ENCODE assay signal across 1 cellular context in the genomic region with DNA sequence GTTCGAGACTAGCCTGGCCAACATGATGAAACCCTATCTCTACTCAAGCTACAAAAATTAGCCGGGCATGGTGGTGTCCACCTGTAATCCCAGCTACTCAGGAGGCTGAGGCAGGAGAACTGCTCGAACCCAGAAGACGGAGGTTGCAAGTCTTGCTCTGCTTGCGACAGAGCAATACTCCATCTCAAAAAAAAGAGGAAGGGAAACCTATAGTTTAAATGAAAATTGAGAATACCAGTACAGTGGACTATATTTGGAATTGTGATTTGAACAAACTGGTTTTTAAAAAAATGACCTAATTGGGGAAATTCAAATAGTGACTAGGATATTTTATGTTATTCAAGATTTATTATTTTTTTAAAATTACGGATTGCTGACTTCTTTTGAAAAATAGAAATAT.
TF ChIP-seq lines count a peak whose summit lies in the region.

No MANE protein-coding gene starts in this region.

TF ChIP-seq in GM12878, 131 proteins besides CTCF, POLR2A, EP300 and RAD21:
- TF ChIP-seq, protein P1, sequence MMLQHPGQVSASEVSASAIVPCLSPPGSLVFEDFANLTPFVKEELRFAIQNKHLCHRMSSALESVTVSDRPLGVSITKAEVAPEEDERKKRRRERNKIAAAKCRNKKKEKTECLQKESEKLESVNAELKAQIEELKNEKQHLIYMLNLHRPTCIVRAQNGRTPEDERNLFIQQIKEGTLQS (IDR thresholded peaks at IDR 0.05; ENCODE audit: borderline replicate concordance, extremely low read depth, low read depth, low read length): no peak
- TF ChIP-seq MTA2 (IDR thresholded peaks at IDR 0.05; ENCODE audit: low read depth): no peak
- peak; percentile 42; the same call in 1 of the 2 replicates for TF ChIP-seq NFIC (IDR thresholded peaks at IDR 0.05; ENCODE audit: low read depth, low read length)
- peak; percentile 51; the same call in 1 of the 2 replicates for TF ChIP-seq SPI1 (IDR thresholded peaks at IDR 0.05; ENCODE audit: borderline replicate concordance, insufficient read depth, low read depth, low read length)
- no peak for TF ChIP-seq BHLHE40 (IDR thresholded peaks at IDR 0.05; ENCODE audit: borderline replicate concordance in 1 of 2, low read depth in 2 of 2, low read length in 1 of 2)
- no peak for TF ChIP-seq ZNF274 (IDR thresholded peaks at IDR 0.05; ENCODE audit: insufficient read depth, insufficient read length)
- TF ChIP-seq MEF2A (IDR thresholded peaks at IDR 0.05; ENCODE audit: insufficient read depth, low read depth, low read length): peak; percentile 62; the same call in 1 of the 2 replicates
- TF ChIP-seq JUNB (IDR thresholded peaks at IDR 0.05): 0 out of 2 replicates have a peak, but pooled peaks have one; percentile 35
- TF ChIP-seq SREBF1 (IDR thresholded peaks at IDR 0.05; ENCODE audit: low read length): no peak
TF ChIP-seq in GM12878: peak in this region for 4.
